1 cellular context compared by ENCODE assay signal in the genomic region with DNA sequence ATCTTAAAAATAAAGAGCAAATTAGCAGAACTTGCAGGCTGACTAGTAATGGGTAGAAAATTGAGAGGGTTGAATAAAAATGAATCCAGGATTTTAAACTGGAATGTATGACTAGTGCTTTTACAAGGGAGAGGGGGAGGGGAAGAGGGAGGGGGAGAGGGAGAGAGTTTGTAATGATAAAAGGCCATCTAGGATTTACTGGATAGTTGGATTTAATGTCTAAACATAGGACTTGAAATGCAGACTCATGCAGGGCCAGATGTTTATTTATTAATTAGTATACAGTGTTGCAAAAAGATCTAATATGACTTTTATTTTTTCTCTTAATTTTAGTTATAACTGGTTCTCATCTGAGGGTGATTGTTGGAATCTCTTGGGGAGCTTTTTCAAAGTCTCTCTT.
TF ChIP-seq lines count a peak whose summit lies in the region.

No MANE protein-coding gene starts in this region.

TF ChIP-seq in K562, 482 proteins besides CTCF, POLR2A, EP300 and RAD21:
- TF ChIP-seq E4F1 (CRISPR knock-in tag; IDR thresholded peaks at IDR 0.05; ENCODE audit: borderline replicate concordance) (no peak), ZNF668 (CRISPR knock-in tag; IDR thresholded peaks at IDR 0.05) (no peak), ETV5 (CRISPR knock-in tag; IDR thresholded peaks at IDR 0.05; ENCODE audit: low read depth) (no peak), TFE3 (CRISPR knock-in tag; IDR thresholded peaks at IDR 0.05) (no peak), ZNF639 (CRISPR knock-in tag; conservative IDR thresholded peaks at IDR 0.05 in 1 of 2, IDR thresholded peaks at IDR 0.05 in 1 of 2) (no peak), ZBED1 (IDR thresholded peaks at IDR 0.05) (no peak), HMG20A (CRISPR knock-in tag; conservative IDR thresholded peaks at IDR 0.05) (no peak), KDM1A (IDR thresholded peaks at IDR 0.05) (peak in 1 of 2 experiments; percentile 81; a peak in 2 of 4 replicates), PTRF (tag; IDR thresholded peaks at IDR 0.05) (no peak), PCBP2 (IDR thresholded peaks at IDR 0.05; ENCODE audit: low read depth, low read length, poor library complexity, severe bottlenecking) (peak; percentile 75), DACH1 (IDR thresholded peaks at IDR 0.05; ENCODE audit: partially characterized antibody) (no peak), ZNF444 (CRISPR knock-in tag; IDR thresholded peaks at IDR 0.05) (peak; percentile 65; the same call in 1 of the 2 replicates), ZBTB40 (IDR thresholded peaks at IDR 0.05) (no peak), ZBTB40 (CRISPR knock-in tag; IDR thresholded peaks at IDR 0.05) (no peak), CHD1 (IDR thresholded peaks at IDR 0.05; ENCODE audit: low read length) (no peak), ZNF311 (CRISPR knock-in tag; IDR thresholded peaks at IDR 0.05) (no peak), RBM17 (IDR thresholded peaks at IDR 0.05; ENCODE audit: borderline replicate concordance, low read depth, low read length) (no peak), YBX1 (IDR thresholded peaks at IDR 0.05) (no peak)
